Comparison of ENCODE assay signal across 13 cellular contexts in genomic region chr13:112574476-112575294, GRCh38. TPM values are rescaled to one million over a fixed set of nuclear protein-coding genes. Genes with fewer than 3 reads are reported as not detected.
A peak's percentile ranks its signal among the peaks of the same experiment; 100 is the strongest.
DNase-seq lines count a peak whose midpoint lies in the region; ATAC-seq and TF ChIP-seq lines count a peak whose summit lies in the region.
"Had no signal": no experiment of that assay in that cellular context is flagged by ENCODE, and none has a peak within 500 bp of the region (broad histone marks: within the 10 kb centered on the region; RNA-seq: fewer than 3 reads in every experiment).

No MANE protein-coding gene starts in this region.

- ATAC-seq in gastroesophageal sphincter, result no peak
- ATAC-seq in GM18907 (IDR thresholded peaks at IDR 0.05; ENCODE audit: unreplicated experiment), result no peak
- no peak for ATAC-seq in GM19023 (IDR thresholded peaks at IDR 0.05; ENCODE audit: unreplicated experiment)
- ATAC-seq in HG03565 (IDR thresholded peaks at IDR 0.05; ENCODE audit: unreplicated experiment), result no peak
- ATAC-seq: foreskin keratinocyte had no signal

- DNase-seq in SIG-M5 treated with dmso at 0.1 percent for 504 hours (lab: John Stamatoyannopoulos, UW; ENCODE audit: unreplicated experiment), result peak; percentile 7
- no peak for DNase-seq in SIG-M5 (lab: John Stamatoyannopoulos, UW)
- peak; percentile 3 for DNase-seq in RPMI8226
- no peak for DNase-seq in stomach
- DNase-seq: body of pancreas; foreskin keratinocyte; Right ventricle myocardium superior; stimulated activated naive CD4-positive, alpha-beta T cell treated with Interleukin-2 at 50 U/mL for 16 hours had no signal

- TF ChIP-seq EP300 in gastroesophageal sphincter (IDR thresholded peaks at IDR 0.05) (no peak), stomach (IDR thresholded peaks at IDR 0.05) (no peak)

- WGBS in gastroesophageal sphincter (ENCODE audit: low coverage in 1 of 2), 2 donors, result 51 to 65% methylated on average over 3 of the region's 6 CpGs
- 49 to 74% (median 62%) methylated on average over 6 of the region's 6 CpGs for WGBS in stomach, 5 donors

- TF ChIP-seq POLR2A in gastroesophageal sphincter (IDR thresholded peaks at IDR 0.05) (no peak), stomach (IDR thresholded peaks at IDR 0.05) (no peak)

- intact Hi-C loops in stomach (cut with DNase I; ENCODE audit: low total_unique reads), result no loop called here

- H3K36me3 ChIP-seq in gastroesophageal sphincter (no peaks in the 10 kb centered on the region), stomach (no peaks in the 10 kb centered on the region)

- H3K4me1 ChIP-seq in gastroesophageal sphincter (peaks cover 2 to 58% (median 31%) of the 10 kb centered on the region in 3 donors), stomach (peaks cover 9 to 59% (median 35%) of the 10 kb centered on the region in 4 donors)
- H3K4me1 ChIP-seq: foreskin keratinocyte had no signal

- H3K27me3 ChIP-seq in gastroesophageal sphincter, result no peaks in the 10 kb centered on the region
- no peaks in the 10 kb centered on the region for H3K27me3 ChIP-seq in stomach
- H3K27me3 ChIP-seq: body of pancreas, foreskin keratinocyte had no signal

- H3K4me3 ChIP-seq in gastroesophageal sphincter (no peak overlapping the region), stomach (no peak overlapping the region)
- H3K4me3 ChIP-seq: body of pancreas had no signal

- TF ChIP-seq CTCF in gastroesophageal sphincter (IDR thresholded peaks at IDR 0.05) (no peak), stomach (IDR thresholded peaks at IDR 0.05) (no peak)

- H3K9me3 ChIP-seq in gastroesophageal sphincter (no peaks in the 10 kb centered on the region), stomach (no peaks in the 10 kb centered on the region)
- H3K9me3 ChIP-seq: body of pancreas had no signal

- H3K27ac ChIP-seq in gastroesophageal sphincter, result peak overlapping the region in 3 of 4 donors; percentile 63 to 79 (median 65)
- H3K27ac ChIP-seq in stomach, result peak overlapping the region in 4 of 5 donors; percentile 22 to 76 (median 62)
- H3K27ac ChIP-seq: 22Rv1 had no signal

RNA-seq across cellular contexts. Expression of gene TUBGCP3, which starts 13.3 kb away (rescaled TPM):
- total RNA-seq in gastroesophageal sphincter (10 to 100 TPM; 25.6 to 37.8 (median 28.9) TPM), stomach (10 to 100 TPM; 10.7 to 49.6 (median 46.4) TPM)
- 1 to 10 TPM; 7.8 to 9.5 (median 9.0) TPM for polyA plus RNA-seq in stomach

Comparison
In these comparisons a context has a peak if more than half of its experiments do, and no peak if none do; other contexts are left out.
1. DNase-seq: peak in SIG-M5 treated with dmso at 0.1 percent for 504 hours (single experiment) and RPMI8226 (single experiment); none in SIG-M5 (single experiment) and stomach (single experiment).